8 cellular contexts compared by ENCODE assay signal in genomic region chr2:64586883-64587481, GRCh38.
A peak's percentile ranks its signal among the peaks of the same experiment; 100 is the strongest.
DNase-seq lines count a peak whose midpoint lies in the region; ATAC-seq and TF ChIP-seq lines count a peak whose summit lies in the region.

No MANE protein-coding gene starts in this region.

- peaks cover 55% of the 10 kb centered on the region for H3K36me3 ChIP-seq in DOHH2 (ENCODE audit: control insufficient read depth, low read length)
- peaks cover 4% of the 10 kb centered on the region for H3K36me3 ChIP-seq in neural cell (ENCODE audit: insufficient read depth, low read length)

- ATAC-seq in HG03196 (IDR thresholded peaks at IDR 0.05; ENCODE audit: unreplicated experiment) (no peak), HG03139 (IDR thresholded peaks at IDR 0.05; ENCODE audit: unreplicated experiment) (no peak), GM21390 (IDR thresholded peaks at IDR 0.05; ENCODE audit: unreplicated experiment) (no peak)

- TF ChIP-seq RAD21 in Ishikawa (IDR thresholded peaks at IDR 0.05; ENCODE audit: low read depth): peak; percentile 67
- peak; percentile 85 for TF ChIP-seq RAD21 in neural cell (conservative IDR thresholded peaks at IDR 0.05)

- H3K79me2 ChIP-seq in DOHH2 (ENCODE audit: control insufficient read depth, low read length): no peaks in the 10 kb centered on the region
- H3K79me2 ChIP-seq in neural cell (replicated peaks; ENCODE audit: insufficient read depth, low read length): no peaks in the 10 kb centered on the region

- H3K9ac ChIP-seq in neural cell (ENCODE audit: low read length): no peak overlapping the region

- peak; percentile 65 for TF ChIP-seq CTCF in DOHH2 (IDR thresholded peaks at IDR 0.05; ENCODE audit: low read depth, low read length, poor library complexity, severe bottlenecking)
- peak; percentile 78 for TF ChIP-seq CTCF in neural cell (IDR thresholded peaks at IDR 0.05; ENCODE audit: poor library complexity, severe bottlenecking)

- H3K9me2 ChIP-seq in DOHH2 (replicated peaks; ENCODE audit: control insufficient read depth, low read length) (no peaks in the 10 kb centered on the region), neural cell (ENCODE audit: insufficient read depth, low read length) (no peaks in the 10 kb centered on the region)

- H3K27ac ChIP-seq in DOHH2 (ENCODE audit: low read depth, low read length): no peak overlapping the region
- no peak overlapping the region for H3K27ac ChIP-seq in neural cell (ENCODE audit: low read length)

- DNase-seq in SK-N-DZ (ENCODE audit: low spot score): peak; percentile 16
- peak; percentile 48 for DNase-seq in fibroblast of gingiva (ENCODE audit: low read depth)

- H3K4me3 ChIP-seq in DOHH2 (ENCODE audit: low read length) (no peak overlapping the region), neural cell (ENCODE audit: low read length) (no peak overlapping the region)

- H3K9me3 ChIP-seq in DOHH2 (ENCODE audit: control insufficient read depth, insufficient read depth, low read length): no peaks in the 10 kb centered on the region
- no peaks in the 10 kb centered on the region for H3K9me3 ChIP-seq in neural cell (ENCODE audit: low read length)

- no peaks in the 10 kb centered on the region for H4K20me1 ChIP-seq in DOHH2 (ENCODE audit: control insufficient read depth, insufficient read depth, low read depth, low read length)
- no peaks in the 10 kb centered on the region for H4K20me1 ChIP-seq in neural cell (ENCODE audit: insufficient read depth)

- H3K4me2 ChIP-seq in DOHH2 (ENCODE audit: low read length): peak overlapping the region; percentile 17; the same call in 1 of the 2 replicates
- H3K4me2 ChIP-seq in neural cell (ENCODE audit: low read length): no peak overlapping the region

- no peaks in the 10 kb centered on the region for H3K27me3 ChIP-seq in DOHH2 (ENCODE audit: control insufficient read depth, low read length)
- H3K27me3 ChIP-seq in neural cell (ENCODE audit: insufficient read depth, low read depth, low read length): no peaks in the 10 kb centered on the region

- H3K4me1 ChIP-seq in DOHH2 (ENCODE audit: control insufficient read depth, low read length): peaks cover 19% of the 10 kb centered on the region

- H2AFZ ChIP-seq in neural cell (ENCODE audit: low read depth, low read length): no peak overlapping the region

- TF ChIP-seq EP300 in Ishikawa (IDR thresholded peaks at IDR 0.05; ENCODE audit: borderline replicate concordance) (no peak), neural cell (conservative IDR thresholded peaks at IDR 0.05; ENCODE audit: poor library complexity, severe bottlenecking) (no peak)

- H3F3A ChIP-seq in DOHH2 (ENCODE audit: control insufficient read depth, insufficient read depth): peaks cover 10% of the 10 kb centered on the region; the same call in 1 of the 2 replicates
- H3F3A ChIP-seq in neural cell (ENCODE audit: insufficient read depth, low read length, poor library complexity, severe bottlenecking): no peaks in the 10 kb centered on the region

TF ChIP-seq in Ishikawa, 13 proteins besides CTCF, POLR2A, EP300 and RAD21:
- TF ChIP-seq TCF12 (IDR thresholded peaks at IDR 0.05; ENCODE audit: low read depth) (no peak), CREB1 (IDR thresholded peaks at IDR 0.05; ENCODE audit: low read depth) (no peak), CEBPB (IDR thresholded peaks at IDR 0.05) (no peak)
TF ChIP-seq in Ishikawa: peak in this region for 0.

TF ChIP-seq in neural cell, 6 proteins besides CTCF, POLR2A, EP300 and RAD21:
- TF ChIP-seq, protein P1, sequence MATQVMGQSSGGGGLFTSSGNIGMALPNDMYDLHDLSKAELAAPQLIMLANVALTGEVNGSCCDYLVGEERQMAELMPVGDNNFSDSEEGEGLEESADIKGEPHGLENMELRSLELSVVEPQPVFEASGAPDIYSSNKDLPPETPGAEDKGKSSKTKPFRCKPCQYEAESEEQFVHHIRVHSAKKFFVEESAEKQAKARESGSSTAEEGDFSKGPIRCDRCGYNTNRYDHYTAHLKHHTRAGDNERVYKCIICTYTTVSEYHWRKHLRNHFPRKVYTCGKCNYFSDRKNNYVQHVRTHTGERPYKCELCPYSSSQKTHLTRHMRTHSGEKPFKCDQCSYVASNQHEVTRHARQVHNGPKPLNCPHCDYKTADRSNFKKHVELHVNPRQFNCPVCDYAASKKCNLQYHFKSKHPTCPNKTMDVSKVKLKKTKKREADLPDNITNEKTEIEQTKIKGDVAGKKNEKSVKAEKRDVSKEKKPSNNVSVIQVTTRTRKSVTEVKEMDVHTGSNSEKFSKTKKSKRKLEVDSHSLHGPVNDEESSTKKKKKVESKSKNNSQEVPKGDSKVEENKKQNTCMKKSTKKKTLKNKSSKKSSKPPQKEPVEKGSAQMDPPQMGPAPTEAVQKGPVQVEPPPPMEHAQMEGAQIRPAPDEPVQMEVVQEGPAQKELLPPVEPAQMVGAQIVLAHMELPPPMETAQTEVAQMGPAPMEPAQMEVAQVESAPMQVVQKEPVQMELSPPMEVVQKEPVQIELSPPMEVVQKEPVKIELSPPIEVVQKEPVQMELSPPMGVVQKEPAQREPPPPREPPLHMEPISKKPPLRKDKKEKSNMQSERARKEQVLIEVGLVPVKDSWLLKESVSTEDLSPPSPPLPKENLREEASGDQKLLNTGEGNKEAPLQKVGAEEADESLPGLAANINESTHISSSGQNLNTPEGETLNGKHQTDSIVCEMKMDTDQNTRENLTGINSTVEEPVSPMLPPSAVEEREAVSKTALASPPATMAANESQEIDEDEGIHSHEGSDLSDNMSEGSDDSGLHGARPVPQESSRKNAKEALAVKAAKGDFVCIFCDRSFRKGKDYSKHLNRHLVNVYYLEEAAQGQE (IDR thresholded peaks at IDR 0.05; ENCODE audit: borderline replicate concordance): no peak
- peak; percentile 22 for TF ChIP-seq MXI1 (conservative IDR thresholded peaks at IDR 0.05; ENCODE audit: poor library complexity, severe bottlenecking)
- TF ChIP-seq SMC3 (conservative IDR thresholded peaks at IDR 0.05; ENCODE audit: poor library complexity): peak; percentile 84
